In genomic region chr22:44396021-44396726, GRCh38 we compare ENCODE assay signal across 1 cellular context.
TF ChIP-seq lines count a peak whose summit lies in the region.

No MANE protein-coding gene starts in this region.

TF ChIP-seq in K562, 482 proteins besides CTCF, POLR2A, EP300 and RAD21:
- TF ChIP-seq BRD4 (IDR thresholded peaks at IDR 0.05) (no peak), RBM25 (IDR thresholded peaks at IDR 0.05; ENCODE audit: low read depth, low read length, severe bottlenecking) (peak; percentile 57)
TF ChIP-seq in K562: peak in this region for 1.
